Comparison of ENCODE assay signal across 8 cellular contexts in genomic region chr3:169241928-169242751, GRCh38.
DNase-seq lines count a peak whose midpoint lies in the region; ATAC-seq, FAIRE-seq and TF ChIP-seq lines count a peak whose summit lies in the region.

No MANE protein-coding gene starts in this region.

- H3K56ac ChIP-seq in H1 (replicated peaks; ENCODE audit: insufficient read length, low read depth, low read length), result no peak overlapping the region

- POLR2A ChIA-PET in H1 (lab: Charles Lee; ENCODE audit: partially characterized antibody), result no interaction called here

- CTCF ChIA-PET in H1 (lab: Charles Lee; ENCODE audit: partially characterized antibody), result interaction anchor here (1.3 to 2.1 kb wide), 9 partner anchors 9 to 427 kb away, joined by 3 to 7 read pairs (median 4); no protein-coding TSS in a partner anchor

- peak; percentile 71 for ATAC-seq in lung (ENCODE audit: insufficient read depth, low FRiP score)
- no peak for ATAC-seq in HG03135 (IDR thresholded peaks at IDR 0.05; ENCODE audit: unreplicated experiment)

- H2AK5ac ChIP-seq in H1 (ENCODE audit: low read depth, low read length), result no peak overlapping the region

- H2AFZ ChIP-seq in H1 (ENCODE audit: low read length), result 0 out of 2 replicates have a peak overlapping the region, but pooled peaks have one; percentile 4

- H3K27ac ChIP-seq in H1 (ENCODE audit: low read depth, low read length), result no peak overlapping the region
- peak overlapping the region; percentile 10 to 84 for H3K27ac ChIP-seq in lung (ENCODE audit: low read depth in 1 of 2, low read length in 1 of 2)
- peak overlapping the region; percentile 53 to 68 for H3K27ac ChIP-seq in tibial artery

- TF ChIP-seq EP300 in H1 (IDR thresholded peaks at IDR 0.05; ENCODE audit: borderline replicate concordance in 1 of 2, low read depth in 2 of 2, low read length in 2 of 2), result no peak

- TF ChIP-seq RAD21 in H1 (IDR thresholded peaks at IDR 0.05 in 1 of 2, conservative IDR thresholded peaks at IDR 0.05 in 1 of 2; ENCODE audit: low read depth in 2 of 2, low read length in 2 of 2), result no peak

- H3K79me2 ChIP-seq in H1 (ENCODE audit: control insufficient read depth in 1 of 2, insufficient read depth in 2 of 2, low read length in 2 of 2), result no peaks in the 10 kb centered on the region

- H3K9ac ChIP-seq in H1 (replicated peaks in 1 of 4; ENCODE audit: extremely low read depth in 1 of 4, low read depth in 3 of 4, low read length in 3 of 4), result no peak overlapping the region; a peak in 1 of 7 replicates

- H3K4ac ChIP-seq in H1 (replicated peaks; ENCODE audit: insufficient read length, low read depth, low read length), result no peak overlapping the region

- no peak overlapping the region for H3K23ac ChIP-seq in H1 (ENCODE audit: insufficient read length)

- DNase-seq in LHCN-M2 (ENCODE audit: low read depth) (peak; percentile 22), H1 (ENCODE audit: low read depth in 1 of 2, low spot score in 2 of 2) (peak in 1 of 2 experiments; percentile 56), lung (ENCODE audit: low spot score) (no peak), tibial artery (peak in 1 of 2 donors; percentile 21), ACHN (no peak), NCI-H146 treated with DMSO at 0.1 percent for 48 hours (lab: John Stamatoyannopoulos, UW; ENCODE audit: unreplicated experiment) (no peak)
- DNase-seq in activated naive CD4-positive, alpha-beta T cell (lab: John Stamatoyannopoulos, UW), result no peak

- no peak overlapping the region; the same call in 1 of the 2 replicates for H3K18ac ChIP-seq in H1 (ENCODE audit: extremely low read depth, low read length)

- no peak overlapping the region; the same call in 1 of the 2 replicates for H2BK5ac ChIP-seq in H1 (ENCODE audit: low read depth, low read length)

- no peak overlapping the region for H2BK15ac ChIP-seq in H1 (ENCODE audit: low read length)

- WGBS in H1 (ENCODE audit: extremely low coverage in 1 of 2, insufficient coverage in 1 of 2, insufficient read length in 1 of 2, insufficient replicate concordance in 2 of 2, low coverage in 1 of 2, low lambda C conversion rate in 2 of 2, missing lambda C conversion rate in 1 of 2), 2 experiments, result 10% methylated on average over 19 of the region's 19 CpGs; no CpG with 5 or more reads in 1 of the 2 experiments
- 2 to 3% methylated on average over 19 of the region's 19 CpGs for WGBS in lung, 2 donors

- no peak for TF ChIP-seq CTCF in H1 (IDR thresholded peaks at IDR 0.05; ENCODE audit: control extremely low read depth in 1 of 3, insufficient read depth in 1 of 3, low read depth in 1 of 3, low read length in 3 of 3)
- TF ChIP-seq CTCF in lung (IDR thresholded peaks at IDR 0.05; ENCODE audit: control extremely low read depth, extremely low read depth), result no peak
- TF ChIP-seq CTCF in tibial artery (IDR thresholded peaks at IDR 0.05), result no peak

- H3K4me3 ChIP-seq in H1 (ENCODE audit: extremely low read depth in 1 of 4, insufficient read depth in 2 of 4, low read depth in 3 of 4, low read length in 4 of 4) (peak overlapping the region; percentile 20 to 50 (median 36); a peak in 7 of 8 replicates), lung (peak overlapping the region; percentile 15), tibial artery (peak overlapping the region; percentile 42 to 49)

- no peaks in the 10 kb centered on the region for H3K36me3 ChIP-seq in H1 (ENCODE audit: control insufficient read depth in 2 of 4, insufficient read depth in 4 of 4, low read length in 3 of 4)
- H3K36me3 ChIP-seq in lung (ENCODE audit: control insufficient read depth in 2 of 2, insufficient read depth in 2 of 2, low read length in 2 of 2), result no peaks in the 10 kb centered on the region
- no peaks in the 10 kb centered on the region for H3K36me3 ChIP-seq in tibial artery

- intact Hi-C loops in tibial artery (cut with DNase I; ENCODE audit: low total_unique reads), result no loop called here

- no peak overlapping the region for H4K5ac ChIP-seq in H1 (ENCODE audit: insufficient read length, low read depth, low read length)

- peak overlapping the region; percentile 57 to 87 for H3K4me2 ChIP-seq in H1 (ENCODE audit: insufficient read depth in 1 of 2, low read depth in 2 of 2, low read length in 2 of 2)

- H4K91ac ChIP-seq in H1 (replicated peaks; ENCODE audit: insufficient read length, low read length), result no peak overlapping the region

- H3K14ac ChIP-seq in H1 (ENCODE audit: insufficient read length), result no peak overlapping the region

- TF ChIP-seq POLR2A in H1 (IDR thresholded peaks at IDR 0.05; ENCODE audit: control extremely low read depth in 1 of 2, low read depth in 2 of 2, low read length in 2 of 2), result no peak

- no peaks in the 10 kb centered on the region for H3K9me3 ChIP-seq in H1 (ENCODE audit: insufficient read depth in 2 of 2, low read depth in 1 of 2, low read length in 1 of 2)
- no peaks in the 10 kb centered on the region for H3K9me3 ChIP-seq in lung (ENCODE audit: control insufficient read depth in 2 of 2, insufficient read depth in 1 of 2, low read length in 1 of 2)
- H3K9me3 ChIP-seq in tibial artery, result no peaks in the 10 kb centered on the region

- no peaks in the 10 kb centered on the region for H3K79me1 ChIP-seq in H1 (ENCODE audit: low read depth, low read length)

- H4K8ac ChIP-seq in H1 (ENCODE audit: extremely low read depth, insufficient read depth, low read length), result no peak overlapping the region

- no peak for FAIRE-seq in H1 (lab: Jason Lieb, UNC)

- no peaks in the 10 kb centered on the region for H4K20me1 ChIP-seq in H1 (replicated peaks in 1 of 2; ENCODE audit: control insufficient read depth in 1 of 2, insufficient read depth in 2 of 2, low read length in 2 of 2)

- H2BK120ac ChIP-seq in H1 (replicated peaks; ENCODE audit: low read depth, low read length), result no peak overlapping the region

- in situ Hi-C loops in ACHN (cut with HindIII; ENCODE audit: low pct_ligation_motif_present, low pct_unique_long_range_greater_than_20kb, low sequenced_read_pairs), result no loop called here

- H3K27me3 ChIP-seq in H1 (replicated peaks in 1 of 4; ENCODE audit: control insufficient read depth in 3 of 4, extremely low read depth in 1 of 4, insufficient read depth in 3 of 4, low read length in 3 of 4) (no peaks in the 10 kb centered on the region), lung (ENCODE audit: control insufficient read depth, insufficient read depth) (no peaks in the 10 kb centered on the region), tibial artery (no peaks in the 10 kb centered on the region)

- no peaks in the 10 kb centered on the region for H3K23me2 ChIP-seq in H1 (ENCODE audit: low read depth, low read length)

- no peak overlapping the region; the same call in 1 of the 2 replicates for H2BK20ac ChIP-seq in H1 (ENCODE audit: low read length)

- H3K4me1 ChIP-seq in H1 (replicated peaks in 1 of 4; ENCODE audit: control insufficient read depth in 3 of 4, insufficient read depth in 4 of 4, low read length in 3 of 4), result peaks cover 0 to 21% (median 7%) of the 10 kb centered on the region in 4 experiments; a peak in 3 of 7 replicates
- H3K4me1 ChIP-seq in lung (ENCODE audit: control insufficient read depth in 2 of 2, insufficient read depth in 2 of 2, low read length in 2 of 2), result peaks cover 0 to 2% of the 10 kb centered on the region in 2 donors
- H3K4me1 ChIP-seq in tibial artery, result peaks cover 0 to 13% (median 0%) of the 10 kb centered on the region in 4 donors

- H2BK12ac ChIP-seq in H1 (ENCODE audit: low read depth, low read length), result no peak overlapping the region

TF ChIP-seq in H1, 55 proteins besides CTCF, POLR2A, EP300 and RAD21:
- TF ChIP-seq CHD2 (IDR thresholded peaks at IDR 0.05; ENCODE audit: low read length) (no peak), POU5F1 (IDR thresholded peaks at IDR 0.05; ENCODE audit: low read depth, low read length) (no peak), SP2 (IDR thresholded peaks at IDR 0.05; ENCODE audit: low read length) (no peak), KDM1A (IDR thresholded peaks at IDR 0.05; ENCODE audit: borderline replicate concordance, low read length) (no peak), TBP (IDR thresholded peaks at IDR 0.05; ENCODE audit: low read depth, low read length) (peak; percentile 69; the same call in 1 of the 2 replicates)
- TF ChIP-seq, protein P1, sequence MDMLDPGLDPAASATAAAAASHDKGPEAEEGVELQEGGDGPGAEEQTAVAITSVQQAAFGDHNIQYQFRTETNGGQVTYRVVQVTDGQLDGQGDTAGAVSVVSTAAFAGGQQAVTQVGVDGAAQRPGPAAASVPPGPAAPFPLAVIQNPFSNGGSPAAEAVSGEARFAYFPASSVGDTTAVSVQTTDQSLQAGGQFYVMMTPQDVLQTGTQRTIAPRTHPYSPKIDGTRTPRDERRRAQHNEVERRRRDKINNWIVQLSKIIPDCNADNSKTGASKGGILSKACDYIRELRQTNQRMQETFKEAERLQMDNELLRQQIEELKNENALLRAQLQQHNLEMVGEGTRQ (IDR thresholded peaks at IDR 0.05; ENCODE audit: low read length), result no peak
